In genomic region chr6:14277405-14277930, GRCh38 we compare ENCODE assay signal across 12 cellular contexts.
DNase-seq lines count a peak whose midpoint lies in the region; ATAC-seq and TF ChIP-seq lines count a peak whose summit lies in the region.
"Had no signal": no experiment of that assay in that cellular context is flagged by ENCODE, and none has a peak within 500 bp of the region (broad histone marks: within the 10 kb centered on the region; RNA-seq: fewer than 3 reads in every experiment).

No MANE protein-coding gene starts in this region.

- in situ Hi-C loops in GM13976 (cut with MboI; ENCODE audit: low sequenced_read_pairs, unreplicated experiment): no loop called here

- H3K9me3 Mint-ChIP-seq in endodermal cell: peaks cover 2% of the 10 kb centered on the region

- intact Hi-C loops in left ventricle myocardium superior (cut with micrococcal nuclease): no loop called here

- no peaks in the 10 kb centered on the region for H3K36me3 ChIP-seq in endodermal cell (ENCODE audit: control insufficient read depth, insufficient read depth, low read length)
- H3K36me3 ChIP-seq: HAP-1 had no signal

- peaks cover 17% of the 10 kb centered on the region for H3K9me3 ChIP-seq in endodermal cell (ENCODE audit: control insufficient read depth, low read length)
- H3K9me3 ChIP-seq: HAP-1, SK-N-SH had no signal

- H3K9ac ChIP-seq in endodermal cell (ENCODE audit: extremely low read depth, low read length, poor library complexity, severe bottlenecking): no peak overlapping the region
- H3K9ac ChIP-seq: SK-N-SH had no signal

- peaks cover 6% of the 10 kb centered on the region for H3K36me3 Mint-ChIP-seq in endodermal cell (ENCODE audit: low read depth)

- no peak overlapping the region for H3K4me3 Mint-ChIP-seq in endodermal cell

- no peak overlapping the region for H3K27ac Mint-ChIP-seq in endodermal cell

- H3K4me1 ChIP-seq in endodermal cell (ENCODE audit: control insufficient read depth, insufficient read depth, low read length): no peaks in the 10 kb centered on the region
- H3K4me1 ChIP-seq: HAP-1 had no signal

- H3K27me3 Mint-ChIP-seq in endodermal cell (ENCODE audit: insufficient read depth): peaks cover 51% of the 10 kb centered on the region

- no peak overlapping the region for H3K4me3 ChIP-seq in endodermal cell (ENCODE audit: low read length)
- H3K4me3 ChIP-seq: HAP-1 had no signal

- ATAC-seq in GM21515 (IDR thresholded peaks at IDR 0.05; ENCODE audit: unreplicated experiment) (peak; percentile 31), HG03571 (IDR thresholded peaks at IDR 0.05; ENCODE audit: unreplicated experiment) (peak; percentile 22), left ventricle myocardium superior (no peak)

- no peak overlapping the region for H3K27ac ChIP-seq in endodermal cell (ENCODE audit: low read depth, low read length)

- H3K27me3 ChIP-seq in endodermal cell (ENCODE audit: control insufficient read depth, insufficient read depth, low read length, poor library complexity, severe bottlenecking): no peaks in the 10 kb centered on the region

- peaks cover 29% of the 10 kb centered on the region for H3K4me1 Mint-ChIP-seq in endodermal cell

- no peak for TF ChIP-seq CTCF in GM13976 (IDR thresholded peaks at IDR 0.05; ENCODE audit: borderline replicate concordance, control extremely low read depth, extremely low read depth, insufficient read depth, missing control alignments)
- TF ChIP-seq CTCF in endodermal cell (conservative IDR thresholded peaks at IDR 0.05): no peak

- DNase-seq in GM13976 (ENCODE audit: low spot score) (peak; percentile 31), endodermal cell (peak; percentile 66), C1 segment of cervical spinal cord (lab: John Stamatoyannopoulos, UW) (no peak), COR-L47 (lab: John Stamatoyannopoulos, UW) (no peak), left ventricle myocardium superior (no peak)
- DNase-seq in stimulated activated CD8-positive, alpha-beta memory T cell treated with anti-CD3 and anti-CD28 coated beads, Interleukin-4, amount 100 ng/mL, for 48 hours: no peak
- DNase-seq: DMS79 treated with DMSO at 0.1 percent for 48 hours, NCI-H1694 treated with DMSO at 0.1 percent for 48 hours, SK-N-SH had no signal

- WGBS in endodermal cell (ENCODE audit: insufficient coverage in 1 of 2, insufficient read length in 1 of 2), 2 experiments: 82 to 91% methylated on average over 2 of the region's 2 CpGs

Comparison
In these comparisons a context has a peak if more than half of its experiments do, and no peak if none do; other contexts are left out.
1. DNase-seq: peak in GM13976 (single experiment) and endodermal cell (single experiment); none in stimulated activated CD8-positive, alpha-beta memory T cell treated with anti-CD3 and anti-CD28 coated beads, Interleukin-4, amount 100 ng/mL, for 48 hours (single experiment), C1 segment of cervical spinal cord (0 of 14), COR-L47 (single experiment) and left ventricle myocardium superior (single experiment).